1 cellular context compared by ENCODE assay signal in genomic region chr19:9538183-9539058, GRCh38.
TF ChIP-seq lines count a peak whose summit lies in the region.

Gene ZNF426, minus strand, starts transcription at chr19:9538645. Its CDS starts 2,413 bp downstream, at chr19:9536232.

TF ChIP-seq in HepG2, 621 proteins besides CTCF, POLR2A, EP300 and RAD21 (continued from another document):
- no peak for TF ChIP-seq PHB2 (IDR thresholded peaks at IDR 0.05; ENCODE audit: partially characterized antibody)
- TF ChIP-seq, protein P1, sequence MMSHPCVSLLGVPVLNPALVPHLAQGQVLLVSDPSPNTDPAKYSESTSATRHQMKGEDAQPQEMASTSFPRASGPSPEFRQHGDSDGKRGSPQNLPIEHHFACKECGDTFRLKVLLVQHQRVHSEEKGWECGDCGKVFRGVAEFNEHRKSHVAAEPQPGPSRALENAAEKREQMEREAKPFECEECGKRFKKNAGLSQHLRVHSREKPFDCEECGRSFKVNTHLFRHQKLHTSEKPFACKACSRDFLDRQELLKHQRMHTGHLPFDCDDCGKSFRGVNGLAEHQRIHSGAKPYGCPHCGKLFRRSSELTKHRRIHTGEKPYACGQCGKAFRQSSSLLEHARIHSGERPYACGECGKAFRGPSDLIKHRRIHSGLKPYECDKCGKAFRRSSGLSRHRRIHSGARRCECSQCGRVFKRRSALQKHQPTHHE (CRISPR knock-in tag; IDR thresholded peaks at IDR 0.05; ENCODE audit: borderline replicate concordance): no peak
- TF ChIP-seq EHMT2 (IDR thresholded peaks at IDR 0.05; ENCODE audit: borderline replicate concordance, low read depth, low read length): peak; percentile 40; the same call in 1 of the 2 replicates
TF ChIP-seq in HepG2: peak in this region for 265.
